Comparison of ENCODE assay signal across 31 cellular contexts in the genomic region with DNA sequence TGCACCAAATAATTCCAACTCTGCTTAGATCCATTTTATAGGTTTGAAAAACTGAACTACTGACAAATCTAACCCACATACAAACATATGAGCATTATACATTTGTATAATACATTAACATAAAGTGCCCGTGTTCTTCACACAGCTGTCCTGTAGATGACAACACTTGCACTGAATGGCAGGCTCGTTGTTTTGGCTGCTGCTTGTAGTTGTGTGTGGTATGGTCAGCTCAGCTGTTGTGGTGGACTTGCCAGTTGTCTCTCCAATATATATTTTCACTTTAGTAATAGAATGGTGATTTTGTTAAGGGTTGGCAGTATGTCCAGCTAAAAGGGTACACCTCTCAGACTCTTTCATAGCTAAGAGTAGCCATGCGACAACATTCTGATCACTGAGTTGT.
"Had no signal": no experiment of that assay in that cellular context is flagged by ENCODE, and none has a peak within 500 bp of the region (broad histone marks: within the 10 kb centered on the region; RNA-seq: fewer than 3 reads in every experiment).

No MANE protein-coding gene starts in this region.

- H3K27me3 Mint-ChIP-seq: naive thymus-derived CD4-positive, alpha-beta T cell; natural killer cell treated with Interleukin-12 subunit alpha and Interleukin-12 subunit beta and Interleukin-15 and Interleukin-18, amount 100 ng/mL, for 72 hours; stimulated activated memory B cell treated with anti-CD40 and anti-IgM and Interleukin-4, amounts not matched to agents 10 μg/mL and 1 μg/mL and 100 μg/mL, for 72 hours; stimulated activated naive CD8-positive, alpha-beta T cell treated with anti-CD3 and anti-CD28 coated beads, Interleukin-15, amount 100 ng/mL, for 72 hours; type B pancreatic cell had no signal

- H3K27ac Mint-ChIP-seq: nephron progenitor cell; stimulated activated memory B cell treated with anti-CD40 and anti-IgM and Interleukin-4, amounts not matched to agents 10 μg/mL and 1 μg/mL and 100 μg/mL, for 72 hours; type B pancreatic cell had no signal

- H3K4me2 ChIP-seq: smooth muscle cell had no signal

- H3K4me3 Mint-ChIP-seq: naive thymus-derived CD4-positive, alpha-beta T cell; natural killer cell treated with Interleukin-12 subunit alpha and Interleukin-12 subunit beta and Interleukin-15 and Interleukin-18, amount 100 ng/mL, for 72 hours; nephron progenitor cell; neural crest cell; stimulated activated memory B cell treated with anti-CD40 and anti-IgM and Interleukin-4, amounts not matched to agents 10 μg/mL and 1 μg/mL and 100 μg/mL, for 72 hours; stimulated activated naive CD8-positive, alpha-beta T cell treated with anti-CD3 and anti-CD28 coated beads, Interleukin-15, amount 100 ng/mL, for 72 hours; type B pancreatic cell had no signal

- H3K27ac ChIP-seq: neutrophil, pancreas, prostate gland, right lobe of liver, skin epidermis, spleen, suprapubic skin, testis, tibial artery, transverse colon, upper lobe of right lung, uterus had no signal

- H3K36me3 Mint-ChIP-seq: natural killer cell treated with Interleukin-12 subunit alpha and Interleukin-12 subunit beta and Interleukin-15 and Interleukin-18, amount 100 ng/mL, for 72 hours; stimulated activated memory B cell treated with anti-CD40 and anti-IgM and Interleukin-4, amounts not matched to agents 10 μg/mL and 1 μg/mL and 100 μg/mL, for 72 hours; type B pancreatic cell had no signal

- H3K9me3 Mint-ChIP-seq: naive thymus-derived CD4-positive, alpha-beta T cell; natural killer cell treated with Interleukin-12 subunit alpha and Interleukin-12 subunit beta and Interleukin-15 and Interleukin-18, amount 100 ng/mL, for 72 hours; nephron progenitor cell; neural crest cell; stimulated activated memory B cell treated with anti-CD40 and anti-IgM and Interleukin-4, amounts not matched to agents 10 μg/mL and 1 μg/mL and 100 μg/mL, for 72 hours; stimulated activated naive CD8-positive, alpha-beta T cell treated with anti-CD3 and anti-CD28 coated beads, Interleukin-15, amount 100 ng/mL, for 72 hours; type B pancreatic cell had no signal

- ATAC-seq: naive thymus-derived CD4-positive, alpha-beta T cell; natural killer cell treated with Interleukin-12 subunit alpha and Interleukin-12 subunit beta and Interleukin-15 and Interleukin-18, amount 100 ng/mL, for 72 hours; pancreas; right cardiac atrium; right lobe of liver; stimulated activated memory B cell treated with anti-CD40 and anti-IgM and Interleukin-4, amounts not matched to agents 10 μg/mL and 1 μg/mL and 100 μg/mL, for 72 hours; stimulated activated naive CD8-positive, alpha-beta T cell treated with anti-CD3 and anti-CD28 coated beads, Interleukin-15, amount 100 ng/mL, for 72 hours; stimulated activated naive CD8-positive, alpha-beta T cell treated with anti-CD3 and anti-CD28 coated beads, Interleukin-15, Interleukin-2, amounts not matched to agents 100 U/mL and 50 U/mL, for 24 hours; upper lobe of right lung had no signal

- H3K27me3 ChIP-seq: neutrophil, pancreas, right lobe of liver, sigmoid colon, spleen, suprapubic skin, testis, tibial artery, transverse colon, upper lobe of right lung, uterus had no signal

- H3K4me1 Mint-ChIP-seq: neural crest cell had no signal

- DNase-seq: naive thymus-derived CD4-positive, alpha-beta T cell; nephron progenitor cell; nucleus accumbens; pancreas; right cardiac atrium; right lobe of liver; sigmoid colon; spleen; stimulated activated CD4-positive, alpha-beta T cell treated with anti-CD3 and anti-CD28 coated beads, Interleukin-12 subunit alpha, Interleukin-12 subunit beta, amount 100 ng/mL, for 4 hours; stimulated activated CD4-positive, alpha-beta T cell treated with anti-CD3 and anti-CD28 coated beads, Interleukin-1b, Interleukin-23, amount 100 ng/mL, for 48 hours; stimulated activated CD4-positive, alpha-beta T cell treated with anti-CD3 and anti-CD28 coated beads, Interleukin-4, amount 100 ng/mL, for 1 hour; stimulated activated CD4-positive, alpha-beta T cell treated with anti-CD3 and anti-CD28 coated beads, Interleukin-4, amount 100 ng/mL, for 4 hours; stimulated activated CD8-positive, alpha-beta memory T cell treated with anti-CD3 and anti-CD28 coated beads, Interleukin-4, amount 100 ng/mL, for 48 hours; stimulated activated naive CD4-positive, alpha-beta T cell; stimulated activated naive CD8-positive, alpha-beta T cell treated with anti-CD3 and anti-CD28 coated beads, Interleukin-15, amount 100 ng/mL, for 72 hours; stimulated activated naive CD8-positive, alpha-beta T cell treated with anti-CD3 and anti-CD28 coated beads, Interleukin-15, Interleukin-2, amounts not matched to agents 100 U/mL and 50 U/mL, for 24 hours; substantia nigra; testis; tibial artery; transverse colon; upper lobe of right lung; uterus had no signal

- FAIRE-seq: pancreas had no signal

- H3K36me3 ChIP-seq: neutrophil, pancreas, prostate gland, right lobe of liver, sigmoid colon, spleen, suprapubic skin, tibial artery, transverse colon, upper lobe of right lung, uterus had no signal

- H3K4me1 ChIP-seq: pancreas, prostate gland, right lobe of liver, sigmoid colon, testis, tibial artery, transverse colon, upper lobe of right lung, uterus had no signal

- H3K9me3 ChIP-seq: neutrophil, pancreas, prostate gland, right lobe of liver, sigmoid colon, spleen, suprapubic skin, testis, tibial artery, transverse colon, upper lobe of right lung, uterus had no signal

- H3K4me3 ChIP-seq: pancreas, prostate gland, right lobe of liver, sigmoid colon, skin epidermis, smooth muscle cell, spleen, suprapubic skin, testis, tibial artery, transverse colon, upper lobe of right lung, uterus had no signal
